ENCODE assay signal across 8 cellular contexts in genomic region chr2:191030521-191031154, GRCh38. TPM values are rescaled to one million over a fixed set of nuclear protein-coding genes. Genes with fewer than 3 reads are reported as not detected.
DNase-seq lines count a peak whose midpoint lies in the region; ATAC-seq, FAIRE-seq and TF ChIP-seq lines count a peak whose summit lies in the region.

No MANE protein-coding gene starts in this region.

- DNase-seq in cardiac muscle cell (ENCODE audit: low read depth in 1 of 2, low spot score in 1 of 2) = peak; percentile 62 to 66
- no peak for DNase-seq in Right ventricle myocardium inferior (ENCODE audit: missing footprints)
- DNase-seq in HTR-8/SVneo (ENCODE audit: insufficient read length, low spot score) = no peak
- DNase-seq in Panc1 (ENCODE audit: low read depth, low spot score) = no peak
- DNase-seq in cardiac fibroblast (ENCODE audit: low read depth in 2 of 2) = peak; percentile 62 to 72
- peak; percentile 65 to 82 for DNase-seq in lung microvascular endothelial cell (ENCODE audit: low read depth in 2 of 2)
- no peak for DNase-seq in putamen (ENCODE audit: low spot score)

- CTCF ChIA-PET in Panc1 (lab: Charles Lee) = no interaction called here

- peak; percentile 95 for FAIRE-seq in HTR-8/SVneo (lab: Jason Lieb, UNC)

- intact Hi-C loops in Right ventricle myocardium inferior (cut with DNase I) = loop anchor here (2.0 kb wide), 2 partner anchors 180 to 250 kb away; no protein-coding TSS in a partner anchor
- intact Hi-C loops in Panc1 (cut with micrococcal nuclease; ENCODE audit: unreplicated experiment) = loop anchor here (2.0 kb wide), 1 partner anchor 250 kb away; no protein-coding TSS in a partner anchor

- POLR2A ChIA-PET in Panc1 (lab: Charles Lee) = no interaction called here

- in situ Hi-C loops in Panc1 (cut with HindIII; ENCODE audit: low pct_unique_long_range_greater_than_20kb, low sequenced_read_pairs) = no loop called here

- TF ChIP-seq CTCF in cardiac muscle cell (IDR thresholded peaks at IDR 0.05; ENCODE audit: low read depth, low read length) = peak; percentile 69
- TF ChIP-seq CTCF in Panc1 (IDR thresholded peaks at IDR 0.05) = peak; percentile 81
- peak; percentile 68 for TF ChIP-seq CTCF in cardiac fibroblast (IDR thresholded peaks at IDR 0.05; ENCODE audit: low read depth, low read length)

- H3K4me3 ChIP-seq in cardiac muscle cell = no peak overlapping the region
- no peak overlapping the region for H3K4me3 ChIP-seq in Panc1 (ENCODE audit: low read depth in 2 of 2, low read length in 2 of 2)
- H3K4me3 ChIP-seq in cardiac fibroblast (replicated peaks in 1 of 2; ENCODE audit: low read depth in 2 of 2, low read length in 2 of 2) = no peak overlapping the region

- H3K4me1 ChIP-seq in cardiac muscle cell (ENCODE audit: low read depth) (peaks cover 31% of the 10 kb centered on the region), Panc1 (ENCODE audit: control insufficient read depth, insufficient read depth, low read length) (no peaks in the 10 kb centered on the region)

- H3K27ac ChIP-seq in cardiac muscle cell (no peak overlapping the region), Panc1 (ENCODE audit: low read length) (no peak overlapping the region)

- no peak for ATAC-seq in Right ventricle myocardium inferior
- peak; percentile 95 for ATAC-seq in GM21576 (IDR thresholded peaks at IDR 0.05; ENCODE audit: unreplicated experiment)
- ATAC-seq in Panc1 = peak; percentile 82

- H3K36me3 ChIP-seq in cardiac muscle cell = no peaks in the 10 kb centered on the region
- H3K36me3 ChIP-seq in Panc1 (ENCODE audit: control insufficient read depth, insufficient read depth, low read length) = no peaks in the 10 kb centered on the region

- no peaks in the 10 kb centered on the region for H3K9me3 ChIP-seq in cardiac muscle cell (ENCODE audit: low read depth)
- H3K9me3 ChIP-seq in Panc1 (ENCODE audit: control insufficient read depth, insufficient read depth, low read depth, low read length) = no peaks in the 10 kb centered on the region

- H3K27me3 ChIP-seq in cardiac muscle cell = no peaks in the 10 kb centered on the region
- no peaks in the 10 kb centered on the region; the same call in none of the 2 replicates for H3K27me3 ChIP-seq in Panc1 (ENCODE audit: control insufficient read depth, insufficient read depth, low read length)

- no TSS peak for BruUV-seq in Panc1 (replicated peaks; lab: Mats Ljungman, UMichigan)

RNA-seq across cellular contexts. Expression of gene STAT1, which starts 16.7 kb away (rescaled TPM):
- total RNA-seq in cardiac muscle cell = 35.4 and 42.8 TPM in 2 replicates
- 32.0 and 36.6 TPM in 2 replicates for polyA plus RNA-seq in cardiac muscle cell
- total RNA-seq in Right ventricle myocardium inferior = 35.5 TPM
- 73.4 TPM for total RNA-seq in Panc1 (2021; ENCODE audit: unreplicated experiment)
- polyA plus RNA-seq in Panc1 (2012; ENCODE audit: insufficient read length) = 51.6 TPM
- 68.9 and 124 TPM in 2 replicates for total RNA-seq in lung microvascular endothelial cell

Comparison
In these comparisons a context has a peak if more than half of its experiments do, and no peak if none do; other contexts are left out.
1. DNase-seq: peak in cardiac muscle cell (2 of 2), cardiac fibroblast (2 of 2) and lung microvascular endothelial cell (2 of 2); none in Right ventricle myocardium inferior (single experiment), HTR-8/SVneo (single experiment), Panc1 (single experiment) and putamen (single experiment).
2. Peak in every context shown above with its lines, with median percentiles within 50 percentile points of each other: CTCF ChIP-seq.